Comparison of ENCODE assay signal across 16 cellular contexts in the genomic region with DNA sequence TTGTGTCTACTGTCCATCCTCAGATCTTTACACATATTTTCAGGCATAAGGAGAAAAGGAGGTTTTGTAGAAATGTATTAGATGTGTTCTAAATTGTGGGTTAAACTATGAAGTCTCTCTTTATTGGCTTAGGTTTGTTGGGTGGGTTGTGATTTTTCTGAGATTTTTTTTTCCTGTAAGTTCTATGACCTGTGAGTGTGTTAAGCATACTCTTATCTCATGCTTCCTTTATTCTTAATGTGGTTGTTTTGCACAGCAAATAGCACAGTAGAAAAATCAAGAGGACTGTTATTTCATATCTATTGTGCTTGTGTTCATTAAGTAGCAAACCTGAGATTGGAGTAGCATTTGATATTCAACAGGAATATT. TPM values are rescaled to one million over a fixed set of nuclear protein-coding genes. Genes with fewer than 3 reads are reported as not detected.
A peak's percentile ranks its signal among the peaks of the same experiment; 100 is the strongest.
DNase-seq lines count a peak whose midpoint lies in the region; ATAC-seq and TF ChIP-seq lines count a peak whose summit lies in the region.
"Had no signal": no experiment of that assay in that cellular context is flagged by ENCODE, and none has a peak within 500 bp of the region (broad histone marks: within the 10 kb centered on the region; RNA-seq: fewer than 3 reads in every experiment).

No MANE protein-coding gene starts in this region.

- intact Hi-C loops in PC-3 (cut with micrococcal nuclease): loop anchor here (2.0 kb wide), 1 partner anchor 24 kb away; a partner anchor contains a TSS
- intact Hi-C loops in lower lobe of right lung (cut with DNase I): loop anchor here (10.0 kb wide), 1 partner anchor 198 kb away; no protein-coding TSS in a partner anchor

- H3K9me3 ChIP-seq in PC-3 (ENCODE audit: low read length) (no peaks in the 10 kb centered on the region), lower lobe of right lung (no peaks in the 10 kb centered on the region)

- no peak overlapping the region for H3K9ac ChIP-seq in PC-3 (ENCODE audit: low read length)

- H3K36me3 Mint-ChIP-seq in nephron (ENCODE audit: low read depth): no peaks in the 10 kb centered on the region
- H3K36me3 Mint-ChIP-seq in osteocyte (ENCODE audit: unreplicated experiment): peaks cover 3% of the 10 kb centered on the region
- peaks cover 4% of the 10 kb centered on the region for H3K36me3 Mint-ChIP-seq in activated naive CD4-positive, alpha-beta T cell treated with anti-CD3 and anti-CD28 coated beads, Interleukin-2, amount 10 ng/mL, durations not matched to agents 7 days and 5 days

- H3K27me3 Mint-ChIP-seq in nephron (ENCODE audit: low read depth): peaks cover 99% of the 10 kb centered on the region
- peaks cover 25% of the 10 kb centered on the region for H3K27me3 Mint-ChIP-seq in osteocyte (ENCODE audit: unreplicated experiment)
- H3K27me3 Mint-ChIP-seq in activated naive CD4-positive, alpha-beta T cell treated with anti-CD3 and anti-CD28 coated beads, Interleukin-2, amount 10 ng/mL, durations not matched to agents 7 days and 5 days: peaks cover 74% of the 10 kb centered on the region

- POLR2A ChIA-PET in PC-3 (lab: Charles Lee; ENCODE audit: unreplicated experiment): no interaction called here

- CTCF ChIA-PET in PC-3 (lab: Charles Lee): interaction anchor here (1.5 kb wide), 1 partner anchor 183 kb away, joined by 14 read pairs; no protein-coding TSS in a partner anchor
- CTCF ChIA-PET in activated naive CD4-positive, alpha-beta T cell treated with anti-CD3 and anti-CD28 coated beads, Interleukin-2, amount 10 ng/mL, durations not matched to agents 7 days and 5 days (lab: Charles Lee): interaction anchor here (1.2 to 5.0 kb wide), 6 partner anchors 14 to 194 kb away, joined by 3 to 50 read pairs (median 4); no protein-coding TSS in a partner anchor

- TF ChIP-seq CTCF in PC-3 (conservative IDR thresholded peaks at IDR 0.05; ENCODE audit: low read depth, low read length): no peak
- TF ChIP-seq CTCF in nephron (IDR thresholded peaks at IDR 0.05; ENCODE audit: unreplicated experiment in 3 of 3): no peak
- TF ChIP-seq CTCF in osteocyte (IDR thresholded peaks at IDR 0.05): no peak
- TF ChIP-seq CTCF in lower lobe of right lung (IDR thresholded peaks at IDR 0.05): no peak

- ATAC-seq in PC-3 (no peak), lower lobe of right lung (no peak), HG02571 (IDR thresholded peaks at IDR 0.05; ENCODE audit: unreplicated experiment) (no peak)
- ATAC-seq: HCT116 had no signal

- H3K27ac Mint-ChIP-seq in nephron: peak overlapping the region; percentile 10 to 45 (median 33)
- peak overlapping the region; percentile 98 for H3K27ac Mint-ChIP-seq in osteocyte (ENCODE audit: unreplicated experiment)
- no peak overlapping the region for H3K27ac Mint-ChIP-seq in activated naive CD4-positive, alpha-beta T cell treated with anti-CD3 and anti-CD28 coated beads, Interleukin-2, amount 10 ng/mL, durations not matched to agents 7 days and 5 days
- H3K27ac Mint-ChIP-seq: B cell; CD4-positive, alpha-beta T cell had no signal

- H3K36me3 ChIP-seq in PC-3 (ENCODE audit: low read depth, low read length): no peaks in the 10 kb centered on the region
- no peaks in the 10 kb centered on the region for H3K36me3 ChIP-seq in lower lobe of right lung

- peaks cover 5% of the 10 kb centered on the region for H3F3A ChIP-seq in PC-3 (ENCODE audit: low read length, unreplicated experiment)

- H3K4me3 ChIP-seq in PC-3 (ENCODE audit: low read length) (no peak overlapping the region), lower lobe of right lung (no peak overlapping the region)

- H3K9me3 Mint-ChIP-seq in nephron (no peaks in the 10 kb centered on the region), osteocyte (ENCODE audit: unreplicated experiment) (no peaks in the 10 kb centered on the region)
- no peaks in the 10 kb centered on the region for H3K9me3 Mint-ChIP-seq in activated naive CD4-positive, alpha-beta T cell treated with anti-CD3 and anti-CD28 coated beads, Interleukin-2, amount 10 ng/mL, durations not matched to agents 7 days and 5 days
- H3K9me3 Mint-ChIP-seq: CD4-positive, alpha-beta T cell had no signal

- no TSS peak for BruUV-seq in PC-3 (replicated peaks; lab: Mats Ljungman, UMichigan)

- H2AFZ ChIP-seq in PC-3 (ENCODE audit: low read length): no peak overlapping the region

- H3K4me2 ChIP-seq in PC-3 (ENCODE audit: low read length): peak overlapping the region; percentile 90; the same call in 1 of the 2 replicates

- H4K20me1 ChIP-seq in PC-3 (ENCODE audit: low read length): no peaks in the 10 kb centered on the region

- peaks cover 32% of the 10 kb centered on the region for H3K4me1 ChIP-seq in PC-3 (ENCODE audit: insufficient read depth, low read length)
- peaks cover 10% of the 10 kb centered on the region for H3K4me1 ChIP-seq in lower lobe of right lung

- H3K27me3 ChIP-seq in PC-3 (ENCODE audit: low read length): peaks cover 16% of the 10 kb centered on the region
- H3K27me3 ChIP-seq in lower lobe of right lung (ENCODE audit: low read depth): peaks cover 90% of the 10 kb centered on the region

- DNase-seq in PC-3: no peak
- peak; percentile 38 for DNase-seq in cerebellar cortex (ENCODE audit: low spot score)
- no peak for DNase-seq in osteocyte (ENCODE audit: extremely low spot score, unreplicated experiment)
- DNase-seq in islet precursor cell: no peak
- no peak for DNase-seq in lower lobe of right lung
- DNase-seq in activated naive CD4-positive, alpha-beta T cell treated with anti-CD3 and anti-CD28 coated beads, Interleukin-2, amount 10 ng/mL, durations not matched to agents 7 days and 5 days: no peak
- DNase-seq: C1 segment of cervical spinal cord; Calu3; CD4-positive, alpha-beta T cell; DMS153; DMS79 treated with DMSO at 0.1 percent for 48 hours; GDM1 had no signal

- H3K4me1 Mint-ChIP-seq in nephron (peaks cover 41% of the 10 kb centered on the region), osteocyte (ENCODE audit: unreplicated experiment) (peaks cover 55% of the 10 kb centered on the region)
- H3K4me1 Mint-ChIP-seq in activated naive CD4-positive, alpha-beta T cell treated with anti-CD3 and anti-CD28 coated beads, Interleukin-2, amount 10 ng/mL, durations not matched to agents 7 days and 5 days: peaks cover 7% of the 10 kb centered on the region

- no peaks in the 10 kb centered on the region for H3K9me2 ChIP-seq in PC-3 (replicated peaks; ENCODE audit: low read length)

- no peaks in the 10 kb centered on the region for H3K79me2 ChIP-seq in PC-3 (ENCODE audit: low read length)

- H3K4me3 Mint-ChIP-seq in nephron (peak overlapping the region; percentile 20 to 43 (median 38)), osteocyte (ENCODE audit: unreplicated experiment) (no peak overlapping the region)
- no peak overlapping the region for H3K4me3 Mint-ChIP-seq in activated naive CD4-positive, alpha-beta T cell treated with anti-CD3 and anti-CD28 coated beads, Interleukin-2, amount 10 ng/mL, durations not matched to agents 7 days and 5 days
- H3K4me3 Mint-ChIP-seq: B cell; CD4-positive, alpha-beta T cell had no signal

- no peak overlapping the region for H3K27ac ChIP-seq in PC-3 (ENCODE audit: low read length)
- no peak overlapping the region for H3K27ac ChIP-seq in lower lobe of right lung

RNA-seq across cellular contexts. Expression of a gene that starts 23.3 kb away (rescaled TPM):
- 88.4 and 118 TPM in 2 replicates for total RNA-seq in PC-3 (2014; rRNA removed)
- 189 and 197 TPM in 2 replicates for total RNA-seq in osteocyte
- total RNA-seq in lower lobe of right lung: 42.6 TPM
- total RNA-seq: B cell; CD4-positive, alpha-beta T cell had no signal

RNA-seq across cellular contexts. Expression of a gene that starts 25.3 kb away (rescaled TPM):
- total RNA-seq in PC-3 (2014; rRNA removed) (24.1 and 28.8 TPM in 2 replicates), osteocyte (40.9 and 42.8 TPM in 2 replicates), lower lobe of right lung (11.1 TPM)
- total RNA-seq: B cell; CD4-positive, alpha-beta T cell had no signal

Comparison
In these comparisons a context has a peak if more than half of its experiments do, and no peak if none do; other contexts are left out.
1. H3K4me3 Mint-ChIP-seq: peak in nephron (3 of 3); none in osteocyte (single experiment) and activated naive CD4-positive, alpha-beta T cell treated with anti-CD3 and anti-CD28 coated beads, Interleukin-2, amount 10 ng/mL, durations not matched to agents 7 days and 5 days (single experiment).